In genomic region chr19:43950834-43951626, GRCh38 we compare ENCODE assay signal across 1 cellular context.
TF ChIP-seq lines count a peak whose summit lies in the region.

TSS of gene ZNF221 (plus strand) at chr19:43951228. CDS start at chr19:43962727, 11,499 bp downstream.

TF ChIP-seq in HepG2, 621 proteins besides CTCF, POLR2A, EP300 and RAD21 (continued from another document and continues in another):
- TF ChIP-seq, protein P1, sequence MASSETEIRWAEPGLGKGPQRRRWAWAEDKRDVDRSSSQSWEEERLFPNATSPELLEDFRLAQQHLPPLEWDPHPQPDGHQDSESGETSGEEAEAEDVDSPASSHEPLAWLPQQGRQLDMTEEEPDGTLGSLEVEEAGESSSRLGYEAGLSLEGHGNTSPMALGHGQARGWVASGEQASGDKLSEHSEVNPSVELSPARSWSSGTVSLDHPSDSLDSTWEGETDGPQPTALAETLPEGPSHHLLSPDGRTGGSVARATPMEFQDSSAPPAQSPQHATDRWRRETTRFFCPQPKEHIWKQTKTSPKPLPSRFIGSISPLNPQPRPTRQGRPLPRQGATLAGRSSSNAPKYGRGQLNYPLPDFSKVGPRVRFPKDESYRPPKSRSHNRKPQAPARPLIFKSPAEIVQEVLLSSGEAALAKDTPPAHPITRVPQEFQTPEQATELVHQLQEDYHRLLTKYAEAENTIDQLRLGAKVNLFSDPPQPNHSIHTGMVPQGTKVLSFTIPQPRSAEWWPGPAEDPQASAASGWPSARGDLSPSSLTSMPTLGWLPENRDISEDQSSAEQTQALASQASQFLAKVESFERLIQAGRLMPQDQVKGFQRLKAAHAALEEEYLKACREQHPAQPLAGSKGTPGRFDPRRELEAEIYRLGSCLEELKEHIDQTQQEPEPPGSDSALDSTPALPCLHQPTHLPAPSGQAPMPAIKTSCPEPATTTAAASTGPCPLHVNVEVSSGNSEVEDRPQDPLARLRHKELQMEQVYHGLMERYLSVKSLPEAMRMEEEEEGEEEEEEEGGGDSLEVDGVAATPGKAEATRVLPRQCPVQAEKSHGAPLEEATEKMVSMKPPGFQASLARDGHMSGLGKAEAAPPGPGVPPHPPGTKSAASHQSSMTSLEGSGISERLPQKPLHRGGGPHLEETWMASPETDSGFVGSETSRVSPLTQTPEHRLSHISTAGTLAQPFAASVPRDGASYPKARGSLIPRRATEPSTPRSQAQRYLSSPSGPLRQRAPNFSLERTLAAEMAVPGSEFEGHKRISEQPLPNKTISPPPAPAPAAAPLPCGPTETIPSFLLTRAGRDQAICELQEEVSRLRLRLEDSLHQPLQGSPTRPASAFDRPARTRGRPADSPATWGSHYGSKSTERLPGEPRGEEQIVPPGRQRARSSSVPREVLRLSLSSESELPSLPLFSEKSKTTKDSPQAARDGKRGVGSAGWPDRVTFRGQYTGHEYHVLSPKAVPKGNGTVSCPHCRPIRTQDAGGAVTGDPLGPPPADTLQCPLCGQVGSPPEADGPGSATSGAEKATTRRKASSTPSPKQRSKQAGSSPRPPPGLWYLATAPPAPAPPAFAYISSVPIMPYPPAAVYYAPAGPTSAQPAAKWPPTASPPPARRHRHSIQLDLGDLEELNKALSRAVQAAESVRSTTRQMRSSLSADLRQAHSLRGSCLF (CRISPR knock-in tag; IDR thresholded peaks at IDR 0.05; ENCODE audit: borderline replicate concordance) = no peak
- TF ChIP-seq TCF7L2 (IDR thresholded peaks at IDR 0.05; ENCODE audit: low read depth, low read length) (no peak), SKI (IDR thresholded peaks at IDR 0.05; ENCODE audit: partially characterized antibody) (no peak), NFYB (CRISPR knock-in tag; IDR thresholded peaks at IDR 0.05) (peak; percentile 29), NR2C2 (CRISPR knock-in tag; IDR thresholded peaks at IDR 0.05; ENCODE audit: borderline replicate concordance) (peak; percentile 93), TRIM22 (IDR thresholded peaks at IDR 0.05) (no peak), MTF1 (CRISPR knock-in tag; IDR thresholded peaks at IDR 0.05) (no peak), PITX1 (CRISPR knock-in tag; IDR thresholded peaks at IDR 0.05) (0 out of 2 replicates have a peak, but pooled peaks have one; percentile 23), ZNF737 (CRISPR knock-in tag; IDR thresholded peaks at IDR 0.05; ENCODE audit: borderline replicate concordance) (no peak), GRHL1 (CRISPR knock-in tag; conservative IDR thresholded peaks at IDR 0.05) (no peak), SUZ12 (IDR thresholded peaks at IDR 0.05; ENCODE audit: low read depth, low read length) (peak; percentile 81), PLRG1 (conservative IDR thresholded peaks at IDR 0.05) (no peak), FUBP1 (CRISPR knock-in tag; IDR thresholded peaks at IDR 0.05; ENCODE audit: borderline replicate concordance) (no peak), ISX (CRISPR knock-in tag; conservative IDR thresholded peaks at IDR 0.05) (no peak), SETDB1 (CRISPR knock-in tag; IDR thresholded peaks at IDR 0.05; ENCODE audit: borderline replicate concordance) (0 out of 2 replicates have a peak, but pooled peaks have one; percentile 46), TSC22D2 (CRISPR knock-in tag; IDR thresholded peaks at IDR 0.05; ENCODE audit: borderline replicate concordance) (no peak), ZNF350 (CRISPR knock-in tag; IDR thresholded peaks at IDR 0.05; ENCODE audit: borderline replicate concordance, low read depth) (peak; percentile 59; the same call in 1 of the 2 replicates), ATRX (CRISPR knock-in tag; IDR thresholded peaks at IDR 0.05; ENCODE audit: borderline replicate concordance) (no peak), NR0B2 (CRISPR knock-in tag; IDR thresholded peaks at IDR 0.05) (no peak), PCBP2 (optimal IDR thresholded peaks at IDR 0.05; ENCODE audit: low read depth, low read length, poor library complexity, severe bottlenecking) (no peak), MED8 (CRISPR knock-in tag; IDR thresholded peaks at IDR 0.05; ENCODE audit: insufficient replicate concordance) (no peak), SMAD1 (CRISPR knock-in tag; IDR thresholded peaks at IDR 0.05; ENCODE audit: borderline replicate concordance, low read depth) (0 out of 2 replicates have a peak, but pooled peaks have one; percentile 34), MEIS2 (CRISPR knock-in tag; IDR thresholded peaks at IDR 0.05) (no peak), SNAI1 (CRISPR knock-in tag; IDR thresholded peaks at IDR 0.05; ENCODE audit: borderline replicate concordance) (no peak), MBNL3 (CRISPR knock-in tag; conservative IDR thresholded peaks at IDR 0.05) (no peak), ZNF501 (CRISPR knock-in tag; IDR thresholded peaks at IDR 0.05) (peak; percentile 91), ZNF101 (CRISPR knock-in tag; IDR thresholded peaks at IDR 0.05; ENCODE audit: borderline replicate concordance, low read depth) (no peak), NR3C1 (CRISPR knock-in tag; IDR thresholded peaks at IDR 0.05) (no peak), ZNF644 (CRISPR knock-in tag; IDR thresholded peaks at IDR 0.05; ENCODE audit: low read depth) (0 out of 2 replicates have a peak, but pooled peaks have one; percentile 16), ZNF589 (CRISPR knock-in tag; conservative IDR thresholded peaks at IDR 0.05) (no peak), MED1 (CRISPR knock-in tag; IDR thresholded peaks at IDR 0.05) (peak; percentile 55), AKAP8 (CRISPR knock-in tag; IDR thresholded peaks at IDR 0.05) (no peak), HNF4A (CRISPR knock-in tag; IDR thresholded peaks at IDR 0.05) (peak; percentile 16; the same call in 1 of the 2 replicates), ZNF225 (CRISPR knock-in tag; IDR thresholded peaks at IDR 0.05) (no peak), ZNF749 (CRISPR knock-in tag; IDR thresholded peaks at IDR 0.05; ENCODE audit: borderline replicate concordance) (no peak), HNRNPH1 (optimal IDR thresholded peaks at IDR 0.05; ENCODE audit: low read depth, low read length) (no peak), ATF7 (IDR thresholded peaks at IDR 0.05) (no peak), ATF7 (CRISPR knock-in tag; IDR thresholded peaks at IDR 0.05) (no peak), ZBTB7A (CRISPR knock-in tag; IDR thresholded peaks at IDR 0.05) (no peak), SP4 (CRISPR knock-in tag; IDR thresholded peaks at IDR 0.05) (no peak), KDM4B (CRISPR knock-in tag; IDR thresholded peaks at IDR 0.05) (no peak), ZNF282 (IDR thresholded peaks at IDR 0.05; ENCODE audit: partially characterized antibody) (no peak), ZSCAN31 (CRISPR knock-in tag; IDR thresholded peaks at IDR 0.05; ENCODE audit: low read depth) (no peak), ZFP41 (CRISPR knock-in tag; IDR thresholded peaks at IDR 0.05; ENCODE audit: borderline replicate concordance) (no peak), GABPB1 (CRISPR knock-in tag; IDR thresholded peaks at IDR 0.05) (peak; percentile 97), DMTF1 (CRISPR knock-in tag; IDR thresholded peaks at IDR 0.05) (no peak), NFE2 (CRISPR knock-in tag; IDR thresholded peaks at IDR 0.05) (no peak), SATB2 (CRISPR knock-in tag; IDR thresholded peaks at IDR 0.05) (no peak), MIXL1 (CRISPR knock-in tag; IDR thresholded peaks at IDR 0.05) (no peak; the same call in 1 of the 2 replicates)
- TF ChIP-seq, protein P2, sequence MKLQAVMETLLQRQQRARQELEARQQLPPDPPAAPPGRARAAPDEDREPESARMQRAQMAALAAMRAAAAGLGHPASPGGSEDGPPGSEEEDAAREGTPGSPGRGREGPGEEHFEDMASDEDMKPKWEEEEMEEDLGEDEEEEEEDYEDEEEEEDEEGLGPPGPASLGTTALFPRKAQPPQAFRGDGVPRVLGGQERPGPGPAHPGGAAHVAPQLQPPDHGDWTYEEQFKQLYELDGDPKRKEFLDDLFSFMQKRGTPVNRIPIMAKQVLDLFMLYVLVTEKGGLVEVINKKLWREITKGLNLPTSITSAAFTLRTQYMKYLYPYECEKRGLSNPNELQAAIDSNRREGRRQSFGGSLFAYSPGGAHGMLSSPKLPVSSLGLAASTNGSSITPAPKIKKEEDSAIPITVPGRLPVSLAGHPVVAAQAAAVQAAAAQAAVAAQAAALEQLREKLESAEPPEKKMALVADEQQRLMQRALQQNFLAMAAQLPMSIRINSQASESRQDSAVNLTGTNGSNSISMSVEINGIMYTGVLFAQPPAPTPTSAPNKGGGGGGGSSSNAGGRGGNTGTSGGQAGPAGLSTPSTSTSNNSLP (IDR thresholded peaks at IDR 0.05; ENCODE audit: low read depth, low read length) = no peak
- TF ChIP-seq, protein P3, sequence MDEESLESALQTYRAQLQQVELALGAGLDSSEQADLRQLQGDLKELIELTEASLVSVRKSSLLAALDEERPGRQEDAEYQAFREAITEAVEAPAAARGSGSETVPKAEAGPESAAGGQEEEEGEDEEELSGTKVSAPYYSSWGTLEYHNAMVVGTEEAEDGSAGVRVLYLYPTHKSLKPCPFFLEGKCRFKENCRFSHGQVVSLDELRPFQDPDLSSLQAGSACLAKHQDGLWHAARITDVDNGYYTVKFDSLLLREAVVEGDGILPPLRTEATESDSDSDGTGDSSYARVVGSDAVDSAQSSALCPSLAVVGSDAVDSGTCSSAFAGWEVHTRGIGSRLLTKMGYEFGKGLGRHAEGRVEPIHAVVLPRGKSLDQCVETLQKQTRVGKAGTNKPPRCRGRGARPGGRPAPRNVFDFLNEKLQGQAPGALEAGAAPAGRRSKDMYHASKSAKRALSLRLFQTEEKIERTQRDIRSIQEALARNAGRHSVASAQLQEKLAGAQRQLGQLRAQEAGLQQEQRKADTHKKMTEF (CRISPR knock-in tag; IDR thresholded peaks at IDR 0.05) = peak; percentile 68
- TF ChIP-seq, protein P4, sequence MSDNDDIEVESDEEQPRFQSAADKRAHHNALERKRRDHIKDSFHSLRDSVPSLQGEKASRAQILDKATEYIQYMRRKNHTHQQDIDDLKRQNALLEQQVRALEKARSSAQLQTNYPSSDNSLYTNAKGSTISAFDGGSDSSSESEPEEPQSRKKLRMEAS (IDR thresholded peaks at IDR 0.05) = peak; percentile 67; the same call in 1 of the 2 replicates
